ENCODE assay signal across 11 cellular contexts in the genomic region with DNA sequence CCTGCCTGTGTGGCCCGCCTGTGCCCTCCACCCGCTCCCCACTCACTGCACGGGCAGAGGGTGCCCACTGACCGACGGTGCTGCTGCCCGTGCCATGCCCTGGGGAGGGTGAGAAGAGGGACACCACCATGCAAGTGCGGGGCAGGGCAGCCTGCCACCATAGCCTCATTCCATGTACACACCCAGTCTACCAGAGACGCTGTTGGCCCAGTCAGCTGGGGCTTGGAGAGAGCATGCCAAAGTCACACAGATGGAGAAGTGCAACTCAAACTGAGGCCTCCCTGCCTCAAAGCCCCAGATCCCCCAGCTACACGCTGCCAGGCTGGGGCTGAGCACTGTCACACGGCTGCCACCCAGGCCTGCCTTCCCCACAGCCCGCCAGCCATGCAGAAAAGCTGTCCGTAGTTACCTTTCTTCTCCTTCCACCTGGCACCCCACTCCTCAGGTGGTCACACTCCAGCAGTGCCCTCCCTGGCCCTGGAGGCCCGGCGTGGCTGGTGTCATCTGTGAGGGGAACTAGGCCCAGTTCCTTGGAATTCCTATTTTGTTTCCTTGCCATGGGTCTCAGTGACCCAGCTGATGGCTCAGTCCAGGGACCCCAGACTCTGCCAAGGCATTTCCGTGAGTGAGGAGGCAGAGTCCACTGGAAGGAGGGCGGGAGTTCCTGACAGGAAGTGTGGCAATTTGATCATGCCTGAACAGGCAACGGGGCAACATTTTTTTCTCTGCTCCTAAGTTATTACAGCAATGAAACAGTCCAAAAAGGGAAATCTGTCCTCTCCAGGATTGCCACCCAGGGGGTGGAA. TPM values are rescaled to one million over a fixed set of nuclear protein-coding genes. Genes with fewer than 3 reads are reported as not detected.
DNase-seq lines count a peak whose midpoint lies in the region; ATAC-seq, FAIRE-seq and TF ChIP-seq lines count a peak whose summit lies in the region.
"Had no signal": no experiment of that assay in that cellular context is flagged by ENCODE, and none has a peak within 500 bp of the region (broad histone marks: within the 10 kb centered on the region; RNA-seq: fewer than 3 reads in every experiment).

Gene SLC2A9 (minus strand): TSS at position 627 of the 806 bp plus-strand sequence. CDS start 68 bp downstream, at position 559.

- H2AFZ ChIP-seq in endothelial cell of umbilical vein (ENCODE audit: low read depth, low read length), result peak within 1 kb of the TSS; percentile 73

- H3K4me3 Mint-ChIP-seq in activated naive CD4-positive, alpha-beta T cell treated with anti-CD3 and anti-CD28 coated beads, Interleukin-2, amount 50 U/mL, for 24 hours, result no peak within 1 kb of the TSS
- H3K4me3 Mint-ChIP-seq: activated CD4-positive, alpha-beta memory T cell treated with anti-CD3 and anti-CD28 coated beads, Interleukin-2, amount 10 ng/mL, durations not matched to agents 7 days and 5 days had no signal

- H3K9ac ChIP-seq in endothelial cell of umbilical vein (replicated peaks; ENCODE audit: extremely low read depth, insufficient read depth, low read length), result no peak within 1 kb of the TSS
- H3K9ac ChIP-seq in mucosa of rectum (ENCODE audit: low read depth in 1 of 2, low read length in 2 of 2), result no peak within 1 kb of the TSS

- peak; percentile 83 for FAIRE-seq in endothelial cell of umbilical vein (lab: Jason Lieb, UNC)
- FAIRE-seq: A549 had no signal

- dilution Hi-C loops in endothelial cell of umbilical vein (cut with MboI; ENCODE audit: extremely low pct_ligation_motif_present, low sequenced_read_pairs), result no loop called here

- peaks cover 2% of the 10 kb centered on the region for H3K36me3 Mint-ChIP-seq in activated naive CD4-positive, alpha-beta T cell treated with anti-CD3 and anti-CD28 coated beads, Interleukin-2, amount 50 U/mL, for 24 hours

- no peak for TF ChIP-seq CTCF in endothelial cell of umbilical vein (IDR thresholded peaks at IDR 0.05; ENCODE audit: extremely low read depth in 1 of 2, insufficient read depth in 1 of 2, low read depth in 1 of 2, low read length in 2 of 2)

- no peaks in the 10 kb centered on the region for H3K9me3 Mint-ChIP-seq in activated naive CD4-positive, alpha-beta T cell treated with anti-CD3 and anti-CD28 coated beads, Interleukin-2, amount 50 U/mL, for 24 hours
- H3K9me3 Mint-ChIP-seq: activated CD4-positive, alpha-beta memory T cell treated with anti-CD3 and anti-CD28 coated beads, Interleukin-2, amount 10 ng/mL, durations not matched to agents 7 days and 5 days had no signal

- no peaks in the 10 kb centered on the region for H3K79me2 ChIP-seq in endothelial cell of umbilical vein (ENCODE audit: control insufficient read depth, insufficient read depth, low read length)

- BruUV-seq in endothelial cell of umbilical vein (replicated peaks; lab: Mats Ljungman, UMichigan), result no TSS peak

- no peaks in the 10 kb centered on the region for H3K27me3 Mint-ChIP-seq in activated naive CD4-positive, alpha-beta T cell treated with anti-CD3 and anti-CD28 coated beads, Interleukin-2, amount 50 U/mL, for 24 hours

- ATAC-seq in HG02678 (IDR thresholded peaks at IDR 0.05; ENCODE audit: unreplicated experiment), result no peak
- ATAC-seq: A549 had no signal

- H3K36me3 ChIP-seq in endothelial cell of umbilical vein (ENCODE audit: control insufficient read depth in 2 of 2, extremely low read depth in 1 of 2, insufficient read depth in 2 of 2, low read length in 2 of 2) (no peaks in the 10 kb centered on the region), mucosa of rectum (ENCODE audit: control insufficient read depth in 2 of 2, insufficient read depth in 2 of 2, low read length in 2 of 2) (no peaks in the 10 kb centered on the region), urinary bladder (ENCODE audit: insufficient read depth) (no peaks in the 10 kb centered on the region)

- peaks cover 12% of the 10 kb centered on the region for H3K4me1 Mint-ChIP-seq in activated naive CD4-positive, alpha-beta T cell treated with anti-CD3 and anti-CD28 coated beads, Interleukin-2, amount 50 U/mL, for 24 hours

- WGBS in urinary bladder, result 71% methylated on average over 17 of the region's 17 CpGs

- no peaks in the 10 kb centered on the region for H4K20me1 ChIP-seq in endothelial cell of umbilical vein (replicated peaks; ENCODE audit: control insufficient read depth, extremely low read depth, insufficient read depth, low read length)

- H3K9me3 ChIP-seq in endothelial cell of umbilical vein (replicated peaks; ENCODE audit: control insufficient read depth, insufficient read depth, low read length) (no peaks in the 10 kb centered on the region), mucosa of rectum (ENCODE audit: control insufficient read depth in 2 of 2, low read length in 2 of 2) (no peaks in the 10 kb centered on the region)
- H3K9me3 ChIP-seq: A549 had no signal

- DNase-seq in activated naive CD4-positive, alpha-beta T cell treated with Interleukin-2 at 50 U/mL for 16 hours, result no peak
- DNase-seq in endothelial cell of umbilical vein (ENCODE audit: low read depth, low spot score), result peak; percentile 35
- no peak for DNase-seq in NCI-H2107 (lab: John Stamatoyannopoulos, UW)
- no peak for DNase-seq in DMS 273 (lab: John Stamatoyannopoulos, UW; ENCODE audit: unreplicated experiment)
- DNase-seq: activated CD4-positive, alpha-beta memory T cell treated with anti-CD3 and anti-CD28 coated beads, Interleukin-2, amount 10 ng/mL, durations not matched to agents 7 days and 5 days had no signal

- H3K27ac Mint-ChIP-seq in activated naive CD4-positive, alpha-beta T cell treated with anti-CD3 and anti-CD28 coated beads, Interleukin-2, amount 50 U/mL, for 24 hours, result peak within 1 kb of the TSS; percentile 10
- H3K27ac Mint-ChIP-seq: activated CD4-positive, alpha-beta memory T cell treated with anti-CD3 and anti-CD28 coated beads, Interleukin-2, amount 10 ng/mL, durations not matched to agents 7 days and 5 days had no signal

- H3K4me3 ChIP-seq in endothelial cell of umbilical vein (replicated peaks in 1 of 3; ENCODE audit: insufficient read depth in 1 of 3, low read depth in 1 of 3, low read length in 3 of 3) (no peak within 1 kb of the TSS), mucosa of rectum (ENCODE audit: low read length in 2 of 2) (no peak within 1 kb of the TSS), urinary bladder (ENCODE audit: low read depth, low read length) (no peak within 1 kb of the TSS)
- H3K4me3 ChIP-seq: A549 had no signal

- H3K4me2 ChIP-seq in endothelial cell of umbilical vein (ENCODE audit: insufficient read depth, low read length), result no peak within 1 kb of the TSS
- H3K4me2 ChIP-seq: A549 had no signal

- CTCF ChIA-PET in endothelial cell of umbilical vein (lab: Charles Lee), result interaction anchor here (1.1 to 3.4 kb wide), 3 partner anchors 43 to 489 kb away, joined by 3 to 9 read pairs (median 6); no protein-coding TSS in a partner anchor

- H3K9me1 ChIP-seq in endothelial cell of umbilical vein (replicated peaks; ENCODE audit: control insufficient read depth, extremely low read depth, insufficient read depth, low read length), result no peaks in the 10 kb centered on the region

- no peak within 1 kb of the TSS for H3K27ac ChIP-seq in endothelial cell of umbilical vein (ENCODE audit: insufficient read depth, low read depth, low read length)
- H3K27ac ChIP-seq in mucosa of rectum (ENCODE audit: low read depth in 2 of 2, low read length in 2 of 2), result peak within 1 kb of the TSS; percentile 30 to 89
- H3K27ac ChIP-seq in urinary bladder (ENCODE audit: low read depth), result peak within 1 kb of the TSS; percentile 13

- H3K4me1 ChIP-seq in endothelial cell of umbilical vein (ENCODE audit: control insufficient read depth, extremely low read depth, insufficient read depth, low read length) (peaks cover 6% of the 10 kb centered on the region), mucosa of rectum (ENCODE audit: control insufficient read depth in 2 of 2, insufficient read depth in 2 of 2, low read length in 2 of 2) (peaks cover 7 to 10% of the 10 kb centered on the region in 2 donors), urinary bladder (ENCODE audit: insufficient read depth) (no peaks in the 10 kb centered on the region)

- POLR2A ChIA-PET in endothelial cell of umbilical vein (lab: Charles Lee), result no interaction called here

- H3K27me3 ChIP-seq in endothelial cell of umbilical vein (ENCODE audit: control insufficient read depth in 2 of 2, insufficient read depth in 2 of 2, low read length in 2 of 2) (peaks cover 3 to 6% of the 10 kb centered on the region in 2 experiments), mucosa of rectum (ENCODE audit: control insufficient read depth in 2 of 2, insufficient read depth in 2 of 2, low read length in 2 of 2) (no peaks in the 10 kb centered on the region)

- intact Hi-C loops in endothelial cell of umbilical vein (cut with micrococcal nuclease), result no loop called here

- no peak for TF ChIP-seq POLR2A in endothelial cell of umbilical vein (IDR thresholded peaks at IDR 0.05; ENCODE audit: low read depth, low read length)

TF ChIP-seq in endothelial cell of umbilical vein, 7 proteins besides CTCF, POLR2A, EP300 and RAD21:
- TF ChIP-seq MYC (IDR thresholded peaks at IDR 0.05; ENCODE audit: low read depth, low read length) (no peak), GATA2 (IDR thresholded peaks at IDR 0.05; ENCODE audit: insufficient read depth, insufficient read length, low read depth, low read length) (no peak), JUN (IDR thresholded peaks at IDR 0.05; ENCODE audit: borderline replicate concordance, insufficient read depth, insufficient read length, low read depth) (no peak), POLR2AphosphoS5 (IDR thresholded peaks at IDR 0.05; ENCODE audit: insufficient read depth, low read depth, low read length) (no peak), FOS (IDR thresholded peaks at IDR 0.05; ENCODE audit: borderline replicate concordance, insufficient read depth, low read length) (no peak), MAX (IDR thresholded peaks at IDR 0.05; ENCODE audit: insufficient read depth, insufficient read length) (no peak), EZH2 (IDR thresholded peaks at IDR 0.05; ENCODE audit: borderline replicate concordance, low read depth, low read length, severe bottlenecking) (no peak)

RNA-seq across cellular contexts. Expression of gene SLC2A9, which starts in this region (rescaled TPM):
- total RNA-seq in endothelial cell of umbilical vein (1.5 and 1.6 TPM in 2 replicates), urinary bladder (10.4 TPM)
- polyA plus RNA-seq in endothelial cell of umbilical vein (1.4 and 1.8 TPM in 2 replicates), urinary bladder (7.6 TPM)
- polyA plus RNA-seq in endothelial cell of umbilical vein (2011; cell fraction: cytosol; rRNA removed), result 1.0 and 1.5 TPM in 2 replicates
- polyA plus RNA-seq in endothelial cell of umbilical vein (2011; cell fraction: nucleus; rRNA removed), result 2.5 and 2.7 TPM in 2 replicates
- polyA plus RNA-seq in endothelial cell of umbilical vein (2012), result 0.72 and 1.4 TPM in 2 replicates
- polyA minus RNA-seq in endothelial cell of umbilical vein, result 3.7 and 4.1 TPM in 2 replicates
- polyA minus RNA-seq in endothelial cell of umbilical vein (2011; cell fraction: cytosol; rRNA and poly(A)+ RNA removed), result not detected
- polyA minus RNA-seq in endothelial cell of umbilical vein (2011; cell fraction: nucleus; rRNA and poly(A)+ RNA removed), result 2.4 and 3.6 TPM in 2 replicates
- total RNA-seq: OCI-LY7 had no signal
